ENCODE assay signal across 15 cellular contexts in genomic region chr2:172445851-172446250, GRCh38. TPM values are rescaled to one million over a fixed set of nuclear protein-coding genes. Genes with fewer than 3 reads are reported as not detected.
DNase-seq lines count a peak whose midpoint lies in the region; ATAC-seq and TF ChIP-seq lines count a peak whose summit lies in the region.
"Had no signal": no experiment of that assay in that cellular context is flagged by ENCODE, and none has a peak within 500 bp of the region (broad histone marks: within the 10 kb centered on the region; RNA-seq: fewer than 3 reads in every experiment).

No MANE protein-coding gene starts in this region.

- H3K27me3 ChIP-seq in PC-3 (ENCODE audit: low read length) (no peaks in the 10 kb centered on the region), prostate gland (replicated peaks; ENCODE audit: insufficient read depth) (no peaks in the 10 kb centered on the region), neuronal stem cell (ENCODE audit: control insufficient read depth in 3 of 3, insufficient read depth in 3 of 3, low read depth in 1 of 3, low read length in 3 of 3) (no peaks in the 10 kb centered on the region)
- H3K27me3 ChIP-seq: tibial nerve had no signal

- peaks cover 7% of the 10 kb centered on the region; the same call in 1 of the 2 replicates for H3K36me3 ChIP-seq in PC-3 (ENCODE audit: low read depth, low read length)
- H3K36me3 ChIP-seq in prostate gland: no peaks in the 10 kb centered on the region
- H3K36me3 ChIP-seq in neuronal stem cell (replicated peaks in 1 of 2; ENCODE audit: control insufficient read depth in 2 of 2, insufficient read depth in 2 of 2, low read length in 2 of 2): no peaks in the 10 kb centered on the region
- H3K36me3 ChIP-seq: tibial nerve had no signal

- POLR2A ChIA-PET in PC-3 (lab: Charles Lee; ENCODE audit: unreplicated experiment): interaction anchor here (0.5 kb wide), 1 partner anchor 1207 kb away, joined by 3 read pairs; no protein-coding TSS in a partner anchor

- no peaks in the 10 kb centered on the region for H3K27me3 Mint-ChIP-seq in natural killer cell (ENCODE audit: low read depth in 2 of 2)

- H3K4me2 ChIP-seq in PC-3 (ENCODE audit: low read length) (0 out of 2 replicates have a peak overlapping the region, but pooled peaks have one; percentile 36), neuronal stem cell (ENCODE audit: insufficient read depth, low read length, poor library complexity, severe bottlenecking) (no peak overlapping the region)
- H3K4me2 ChIP-seq: GM23338 had no signal

- no peak overlapping the region for H4K91ac ChIP-seq in neuronal stem cell (ENCODE audit: low read depth, low read length, poor library complexity)

- no peak overlapping the region for H3K14ac ChIP-seq in neuronal stem cell (ENCODE audit: low read length)

- peak overlapping the region in 1 of 2 donors; percentile 5 for H3K27ac Mint-ChIP-seq in natural killer cell
- H3K27ac Mint-ChIP-seq: GM23338, memory B cell had no signal

- no peak overlapping the region for H2AK5ac ChIP-seq in neuronal stem cell (ENCODE audit: low read depth, low read length)

- no peak overlapping the region for H2BK120ac ChIP-seq in neuronal stem cell (ENCODE audit: low read depth, low read length)

- H3K4ac ChIP-seq in neuronal stem cell (ENCODE audit: low read length): no peak overlapping the region

- TF ChIP-seq POLR2A in prostate gland (IDR thresholded peaks at IDR 0.05): no peak

- H3K4me1 ChIP-seq in PC-3 (ENCODE audit: insufficient read depth, low read length): peaks cover 75% of the 10 kb centered on the region
- peaks cover 9% of the 10 kb centered on the region for H3K4me1 ChIP-seq in prostate gland (replicated peaks)
- peaks cover 0 to 12% of the 10 kb centered on the region in 2 donors for H3K4me1 ChIP-seq in neuronal stem cell (ENCODE audit: control insufficient read depth in 2 of 2, insufficient read depth in 1 of 2, low read depth in 1 of 2, low read length in 2 of 2)

- no peak overlapping the region for H4K8ac ChIP-seq in neuronal stem cell (ENCODE audit: low read depth, low read length)

- no peak overlapping the region for H3K4me3 Mint-ChIP-seq in natural killer cell
- H3K4me3 Mint-ChIP-seq: GM23338, memory B cell had no signal

- H3K27ac ChIP-seq in PC-3 (ENCODE audit: low read length) (no peak overlapping the region), epithelial cell of prostate (peak overlapping the region; percentile 95), prostate gland (peak overlapping the region; percentile 22 to 33), neuronal stem cell (replicated peaks; ENCODE audit: low read length) (no peak overlapping the region)

- intact Hi-C loops in PC-3 (cut with micrococcal nuclease): no loop called here
- intact Hi-C loops in prostate gland (cut with DNase I): loop anchor here (5.0 kb wide), 1 partner anchor 254 kb away; no protein-coding TSS in a partner anchor
- intact Hi-C loops in natural killer cell (cut with micrococcal nuclease): no loop called here

- H3K18ac ChIP-seq in neuronal stem cell (ENCODE audit: low read length): no peak overlapping the region

- H3K9me3 ChIP-seq in PC-3 (ENCODE audit: low read length) (no peaks in the 10 kb centered on the region), prostate gland (no peaks in the 10 kb centered on the region), neuronal stem cell (replicated peaks in 1 of 2; ENCODE audit: control insufficient read depth in 2 of 2, insufficient read depth in 1 of 2, low read depth in 1 of 2, low read length in 2 of 2) (no peaks in the 10 kb centered on the region)
- H3K9me3 ChIP-seq: tibial nerve had no signal

- H2BK12ac ChIP-seq in neuronal stem cell (ENCODE audit: low read length): no peak overlapping the region

- H3K9me2 ChIP-seq in PC-3 (replicated peaks; ENCODE audit: low read length): no peaks in the 10 kb centered on the region

- H3K9me3 Mint-ChIP-seq in natural killer cell: no peaks in the 10 kb centered on the region
- H3K9me3 Mint-ChIP-seq: GM23338, memory B cell had no signal

- peaks cover 15% of the 10 kb centered on the region for H3F3A ChIP-seq in PC-3 (ENCODE audit: low read length, unreplicated experiment)

- ATAC-seq in PC-3 (no peak), natural killer cell (no peak)
- ATAC-seq: GM23338 had no signal

- no peak overlapping the region for H3K23ac ChIP-seq in neuronal stem cell (ENCODE audit: low read depth, low read length, poor library complexity)

- 0% methylated on average over 1 of the region's 1 CpG for WGBS in prostate gland
- WGBS in neuronal stem cell (ENCODE audit: extremely low coverage in 2 of 2, insufficient read length in 2 of 2, insufficient replicate concordance in 1 of 2), 2 donors: no CpG with 5 or more reads among the region's 1 CpG

- no peak overlapping the region for H2AFZ ChIP-seq in PC-3 (ENCODE audit: low read length)
- H2AFZ ChIP-seq in neuronal stem cell (ENCODE audit: low read length): no peak overlapping the region
- H2AFZ ChIP-seq: GM23338 had no signal

- CTCF ChIA-PET in PC-3 (lab: Charles Lee): interaction anchor here (0.7 kb wide), 1 partner anchor 16 kb away, joined by 4 read pairs; no protein-coding TSS in a partner anchor

- H3K79me2 ChIP-seq in PC-3 (ENCODE audit: low read length): peaks cover 88% of the 10 kb centered on the region

- H3K9ac ChIP-seq in PC-3 (ENCODE audit: low read length) (no peak overlapping the region), neuronal stem cell (ENCODE audit: low read depth, low read length, poor library complexity) (no peak overlapping the region)

- H3K4me1 Mint-ChIP-seq in natural killer cell: peaks cover 27 to 44% of the 10 kb centered on the region in 2 donors
- H3K4me1 Mint-ChIP-seq: memory B cell had no signal

- TF ChIP-seq CTCF in PC-3 (conservative IDR thresholded peaks at IDR 0.05; ENCODE audit: low read depth, low read length): no peak
- TF ChIP-seq CTCF in prostate gland (IDR thresholded peaks at IDR 0.05): no peak
- TF ChIP-seq CTCF in natural killer cell (IDR thresholded peaks at IDR 0.05): no peak

- H3K79me1 ChIP-seq in neuronal stem cell (ENCODE audit: low read depth, low read length): peaks cover 2% of the 10 kb centered on the region

- DNase-seq in NCI-H1694 treated with DMSO at 0.1 percent for 48 hours (lab: John Stamatoyannopoulos, UW) (peak; percentile 20), NCI-H1694 (lab: John Stamatoyannopoulos, UW) (no peak), PC-3 (peak; percentile 22), epithelial cell of prostate (ENCODE audit: low read depth, low spot score) (no peak), prostate gland (ENCODE audit: low spot score) (peak; percentile 54), neuronal stem cell (ENCODE audit: low spot score) (no peak), natural killer cell (no peak), NCI-H2029 treated with DMSO at 0.1 percent for 48 hours (lab: John Stamatoyannopoulos, UW) (no peak)
- DNase-seq: activated CD4-positive, alpha-beta T cell treated with anti-CD3 and anti-CD28 coated beads for 48 hours; activated T-cell treated with anti-CD3 and anti-CD28 coated beads, Interleukin-2, amount 50 U/mL, for 1 hour; SHP77 treated with DMSO at 0.1 percent for 48 hours; T-helper 9 cell had no signal

- H2BK5ac ChIP-seq in neuronal stem cell (ENCODE audit: low read length): no peak overlapping the region

- H2BK15ac ChIP-seq in neuronal stem cell (ENCODE audit: low read length): no peak overlapping the region

- H3K36me3 Mint-ChIP-seq in natural killer cell: no peaks in the 10 kb centered on the region
- H3K36me3 Mint-ChIP-seq: memory B cell had no signal

- no TSS peak for BruUV-seq in PC-3 (replicated peaks; lab: Mats Ljungman, UMichigan)

- H4K20me1 ChIP-seq in PC-3 (ENCODE audit: low read length): no peaks in the 10 kb centered on the region

- H3K4me3 ChIP-seq in PC-3 (ENCODE audit: low read length) (no peak overlapping the region), prostate gland (no peak overlapping the region), neuronal stem cell (ENCODE audit: low read length in 2 of 2) (no peak overlapping the region)
- H3K4me3 ChIP-seq: GM23338, tibial nerve had no signal

RNA-seq across cellular contexts. Expression of gene ITGA6, which starts 18.5 kb away (rescaled TPM):
- total RNA-seq in PC-3 (2014; rRNA removed) (181 and 204 TPM in 2 replicates), prostate gland (100 to 1,000 TPM in 1 of 2 donors, 10 to 100 TPM in 1; 71.7 to 249 TPM), natural killer cell (10 to 100 TPM; 34.0 to 52.8 (median 38.3) TPM)
- 18.3 TPM for polyA plus RNA-seq in neuronal stem cell (2013, experiment 1 of 2)
- polyA plus RNA-seq in neuronal stem cell (2013, experiment 2 of 2): 18.0 TPM

Comparison
In these comparisons a context has a peak if more than half of its experiments do, and no peak if none do; other contexts are left out.
1. DNase-seq: peak in NCI-H1694 treated with DMSO at 0.1 percent for 48 hours (single experiment), PC-3 (single experiment) and prostate gland (single experiment); none in NCI-H1694 (single experiment), epithelial cell of prostate (single experiment), neuronal stem cell (single experiment), natural killer cell (single experiment) and NCI-H2029 treated with DMSO at 0.1 percent for 48 hours (single experiment).
2. H3K27ac ChIP-seq: peak in epithelial cell of prostate (single experiment) and prostate gland (2 of 2); none in PC-3 (single experiment) and neuronal stem cell (single experiment).